8 cellular contexts compared by ENCODE assay signal in the genomic region with DNA sequence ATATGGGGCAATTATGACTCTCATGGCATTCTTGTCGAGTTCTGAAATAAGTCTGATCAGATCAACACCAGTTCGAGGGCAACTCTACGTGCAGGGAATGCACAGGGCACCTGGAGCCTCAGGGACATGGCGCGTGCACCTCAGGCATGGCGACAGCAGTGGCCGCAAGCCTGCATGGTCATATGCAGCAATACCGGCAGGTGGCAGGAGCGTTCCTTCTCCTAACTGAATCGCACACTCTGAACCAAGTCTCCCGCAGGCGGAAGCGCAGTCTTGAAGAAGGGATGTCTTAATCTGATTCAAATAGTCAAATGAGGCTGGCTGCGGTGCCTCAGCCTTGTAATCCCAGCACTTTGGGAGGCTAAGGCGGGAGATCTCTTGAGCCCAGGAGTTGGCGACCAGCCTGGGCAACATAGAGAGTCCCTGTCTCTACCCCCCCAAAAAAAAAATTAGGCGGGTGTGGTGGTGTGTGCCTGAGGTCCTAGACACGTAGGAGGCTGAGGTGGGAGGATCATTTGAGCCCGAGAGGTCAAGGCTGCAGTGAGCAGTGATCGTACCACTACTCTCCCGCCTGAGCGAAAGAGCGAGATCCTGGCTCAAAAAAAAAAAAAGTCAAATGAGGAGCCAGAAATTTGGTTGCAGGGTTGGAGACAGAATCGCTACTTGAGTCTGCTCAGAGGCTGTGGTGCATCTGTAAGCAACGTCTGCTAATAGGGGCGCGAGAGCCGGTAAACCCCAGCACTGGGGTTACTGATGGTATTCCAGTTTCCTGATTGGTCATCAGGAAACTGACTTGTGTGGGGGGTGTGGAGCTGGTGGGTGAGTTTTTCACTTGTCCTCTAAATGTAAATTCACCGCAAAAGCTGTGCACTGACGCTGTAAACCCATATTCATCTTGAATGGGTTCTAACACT. TPM values are rescaled to one million over a fixed set of nuclear protein-coding genes. Genes with fewer than 3 reads are reported as not detected.
DNase-seq lines count a peak whose midpoint lies in the region; ATAC-seq and TF ChIP-seq lines count a peak whose summit lies in the region.

No MANE protein-coding gene starts in this region.

- H3K9me3 ChIP-seq in RWPE2 (ENCODE audit: severe bottlenecking) (no peaks in the 10 kb centered on the region), osteoblast (ENCODE audit: low read depth, low read length) (no peaks in the 10 kb centered on the region), testis (no peaks in the 10 kb centered on the region)

- 13 to 15% methylated on average over 29 to 30 of the region's 30 CpGs for WGBS in testis, 2 donors

- no peak overlapping the region for H2AFZ ChIP-seq in osteoblast (ENCODE audit: low read length)

- H3K27me3 ChIP-seq in RWPE2 (ENCODE audit: insufficient read depth, poor library complexity, severe bottlenecking) (no peaks in the 10 kb centered on the region), foreskin keratinocyte (no peaks in the 10 kb centered on the region), osteoblast (ENCODE audit: insufficient read depth, low read length) (no peaks in the 10 kb centered on the region), testis (no peaks in the 10 kb centered on the region)

- peak overlapping the region; percentile 15 for H3K4me3 ChIP-seq in Jurkat, Clone E6-1 (ENCODE audit: low read length)
- H3K4me3 ChIP-seq in RWPE2 (ENCODE audit: severe bottlenecking): no peak overlapping the region
- H3K4me3 ChIP-seq in osteoblast (ENCODE audit: insufficient read depth, low read length): no peak overlapping the region
- no peak overlapping the region for H3K4me3 ChIP-seq in testis

- peaks cover 78% of the 10 kb centered on the region for H4K20me1 ChIP-seq in osteoblast (ENCODE audit: insufficient read depth, low read length)

- ATAC-seq in GM21529 (IDR thresholded peaks at IDR 0.05; ENCODE audit: unreplicated experiment) (peak; percentile 96), RWPE2 (ENCODE audit: low read depth) (peak; percentile 75), foreskin keratinocyte (peak; percentile 82)

- H3K36me3 ChIP-seq in RWPE2 (ENCODE audit: low read depth) (peaks cover 100% of the 10 kb centered on the region), osteoblast (ENCODE audit: insufficient read depth, low read length) (peaks cover 100% of the 10 kb centered on the region), testis (ENCODE audit: low read depth, missing control alignments) (no peaks in the 10 kb centered on the region)

- TF ChIP-seq POLR2A in testis (IDR thresholded peaks at IDR 0.05): no peak

- intact Hi-C loops in testis (cut with DNase I; ENCODE audit: low total_unique reads): loop anchor here (5.0 to 10.0 kb wide), 2 partner anchors 125 to 147 kb away; no protein-coding TSS in a partner anchor

- H3K4me1 ChIP-seq in RWPE2 (ENCODE audit: insufficient read depth, poor library complexity, severe bottlenecking) (peaks cover 28% of the 10 kb centered on the region), foreskin keratinocyte (peaks cover 13% of the 10 kb centered on the region), osteoblast (ENCODE audit: insufficient read depth, low read length) (peaks cover 84% of the 10 kb centered on the region), testis (peaks cover 56% of the 10 kb centered on the region)

- TF ChIP-seq CTCF in RWPE2 (IDR thresholded peaks at IDR 0.05; ENCODE audit: poor library complexity, severe bottlenecking) (peak; percentile 89), foreskin keratinocyte (conservative IDR thresholded peaks at IDR 0.05) (peak; percentile 91), osteoblast (IDR thresholded peaks at IDR 0.05; ENCODE audit: extremely low read depth, low read depth, low read length) (peak; percentile 67), testis (IDR thresholded peaks at IDR 0.05) (peak; percentile 78 to 93 (median 88))

- DNase-seq in DMS53 treated with DMSO at 0.1 percent for 48 hours (lab: John Stamatoyannopoulos, UW; ENCODE audit: unreplicated experiment) (peak; percentile 92), RWPE2 (ENCODE audit: low spot score) (peak; percentile 71), foreskin keratinocyte (peak in 1 of 2 donors; percentile 64), osteoblast (ENCODE audit: insufficient read length, low spot score, missing footprints) (no peak), testis (peak; percentile 95)
- peak; percentile 91 for DNase-seq in Jurkat, Clone E6-1 (ENCODE audit: low read depth, low spot score)
- peak; percentile 93 for DNase-seq in activated effector memory CD4-positive, alpha-beta T cell treated with anti-CD3 and anti-CD28 coated beads, Interleukin-2, amount 50 U/mL, for 16 hours

- H3K27ac ChIP-seq in RWPE2 (ENCODE audit: poor library complexity, severe bottlenecking) (peak overlapping the region; percentile 59), foreskin keratinocyte (no peak overlapping the region), osteoblast (ENCODE audit: low read depth, low read length) (peak overlapping the region; percentile 70), testis (peak overlapping the region in 1 of 2 donors; percentile 65)

- H3K79me2 ChIP-seq in osteoblast (ENCODE audit: insufficient read depth, low read length): peaks cover 84% of the 10 kb centered on the region

- H3K4me2 ChIP-seq in osteoblast (ENCODE audit: insufficient read depth, low read length): no peak overlapping the region

RNA-seq across cellular contexts. Expression of a gene that starts 28.8 kb away (rescaled TPM):
- polyA plus RNA-seq in Jurkat, Clone E6-1 (2012; ENCODE audit: insufficient read depth, insufficient read length): 36.4 TPM
- total RNA-seq in foreskin keratinocyte (85.9 and 110 TPM in 2 replicates), osteoblast (566 and 568 TPM in 2 replicates), testis (100 to 1,000 TPM in 1 of 2 donors, 10 to 100 TPM in 1; 76.9 to 154 TPM)
- polyA plus RNA-seq in foreskin keratinocyte (92.7 and 112 TPM in 2 replicates), testis (ENCODE audit: insufficient read depth, low read depth, low replicate concordance) (99.3 TPM)

RNA-seq across cellular contexts. Expression of a gene that starts 32.7 kb away (rescaled TPM):
- polyA plus RNA-seq in Jurkat, Clone E6-1 (2012; ENCODE audit: insufficient read depth, insufficient read length): 22.8 TPM
- total RNA-seq in foreskin keratinocyte (16.7 and 18.4 TPM in 2 replicates), osteoblast (18.0 and 18.1 TPM in 2 replicates), testis (10 to 100 TPM; 32.6 to 35.4 TPM)
- polyA plus RNA-seq in foreskin keratinocyte (11.1 and 13.2 TPM in 2 replicates), testis (ENCODE audit: insufficient read depth, low read depth, low replicate concordance) (28.5 TPM)

RNA-seq across cellular contexts. Expression of a gene that starts 40.5 kb away (rescaled TPM):
- polyA plus RNA-seq in Jurkat, Clone E6-1 (2012; ENCODE audit: insufficient read depth, insufficient read length): 20.9 TPM
- total RNA-seq in foreskin keratinocyte (15.7 and 18.8 TPM in 2 replicates), osteoblast (32.6 and 32.7 TPM in 2 replicates), testis (10 to 100 TPM; 10.8 to 16.3 TPM)
- polyA plus RNA-seq in foreskin keratinocyte (5.8 and 7.4 TPM in 2 replicates), testis (ENCODE audit: insufficient read depth, low read depth, low replicate concordance) (7.3 TPM)
